In the genomic region with DNA sequence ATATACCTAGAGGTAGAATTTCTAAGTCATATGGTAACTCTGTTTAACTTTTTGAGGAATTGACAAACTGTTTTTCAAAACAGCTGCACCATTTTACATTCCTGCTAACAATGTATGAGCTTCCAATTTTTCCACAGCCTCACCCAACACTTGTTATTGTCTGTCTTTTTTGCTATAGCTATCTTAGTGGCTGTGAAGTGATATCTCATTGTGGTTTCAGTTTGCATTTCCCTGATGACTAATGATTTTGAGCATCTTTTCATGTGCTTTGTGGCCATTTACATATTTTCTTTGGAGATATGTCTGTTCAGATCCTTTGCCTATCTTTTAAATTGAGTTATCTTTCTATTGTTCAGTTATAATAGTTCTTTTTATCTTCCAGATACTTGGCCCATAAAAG, we compare ENCODE assay signal across 19 cellular contexts.
DNase-seq lines count a peak whose midpoint lies in the region; ATAC-seq, FAIRE-seq and TF ChIP-seq lines count a peak whose summit lies in the region.
"Had no signal": no experiment of that assay in that cellular context is flagged by ENCODE, and none has a peak within 500 bp of the region (broad histone marks: within the 10 kb centered on the region; RNA-seq: fewer than 3 reads in every experiment).

No MANE protein-coding gene starts in this region.

- no peaks in the 10 kb centered on the region for H3K36me3 ChIP-seq in SK-N-SH (replicated peaks in 1 of 2; ENCODE audit: control insufficient read depth in 1 of 2, insufficient read depth in 2 of 2, low read length in 1 of 2)
- no peaks in the 10 kb centered on the region for H3K36me3 ChIP-seq in bronchial epithelial cell (ENCODE audit: control insufficient read depth, insufficient read depth, low read length)
- H3K36me3 ChIP-seq in left lung = no peaks in the 10 kb centered on the region
- H3K36me3 ChIP-seq: BLaER1 treated with 17β-estradiol and CSF1 and Interleukin-3, amounts not matched to agents 10 nM and 100 nM; sigmoid colon had no signal

- no peak for FAIRE-seq in bronchial epithelial cell (lab: Jason Lieb, UNC)

- H3K9ac ChIP-seq in SK-N-SH = no peak overlapping the region
- H3K9ac ChIP-seq: BLaER1 treated with 17β-estradiol and CSF1 and Interleukin-3, amounts not matched to agents 10 nM and 100 nM had no signal

- H3K79me2 ChIP-seq in SK-N-SH (ENCODE audit: insufficient read depth) = no peaks in the 10 kb centered on the region

- TF ChIP-seq CTCF in SK-N-SH (IDR thresholded peaks at IDR 0.05) = no peak
- TF ChIP-seq CTCF in bronchial epithelial cell (IDR thresholded peaks at IDR 0.05; ENCODE audit: insufficient read depth, low read length, severe bottlenecking) = no peak
- TF ChIP-seq CTCF in left lung (IDR thresholded peaks at IDR 0.05) = no peak

- H3K4me3 ChIP-seq in SK-N-SH (ENCODE audit: low read depth in 2 of 2, low read length in 1 of 2) = no peak overlapping the region
- H3K4me3 ChIP-seq in bronchial epithelial cell (ENCODE audit: low read depth, low read length) = no peak overlapping the region
- H3K4me3 ChIP-seq in skeletal muscle cell (ENCODE audit: low read depth, low read length) = no peak overlapping the region
- H3K4me3 ChIP-seq in left lung = no peak overlapping the region
- H3K4me3 ChIP-seq: BLaER1 treated with 17β-estradiol and CSF1 and Interleukin-3, amounts not matched to agents 10 nM and 100 nM; sigmoid colon had no signal

- no peaks in the 10 kb centered on the region for H4K20me1 ChIP-seq in SK-N-SH (ENCODE audit: insufficient read depth)
- H4K20me1 ChIP-seq: BLaER1 treated with 17β-estradiol and CSF1 and Interleukin-3, amounts not matched to agents 10 nM and 100 nM had no signal

- no peak for TF ChIP-seq EP300 in SK-N-SH (IDR thresholded peaks at IDR 0.05; ENCODE audit: borderline replicate concordance in 1 of 2, low read depth in 1 of 2, low read length in 1 of 2)

- H3F3A ChIP-seq in SK-N-SH (replicated peaks; ENCODE audit: insufficient read depth) = no peaks in the 10 kb centered on the region

- DNase-seq in SK-N-SH (no peak), NCI-H226 (peak; percentile 64), bronchial epithelial cell (ENCODE audit: low read depth) (peak; percentile 4), skeletal muscle cell (ENCODE audit: low read depth) (peak; percentile 28), left lung (no peak), hypothalamus (lab: John Stamatoyannopoulos, UW) (no peak)
- DNase-seq: 8988T; activated effector memory CD4-positive, alpha-beta T cell treated with anti-CD3 and anti-CD28 coated beads, Interleukin-2, amount 50 U/mL, for 16 hours; aorta; DMS153; hippocampal formation; Kasumi-1; left cardiac atrium; NCI-H510A treated with DMSO at 0.1 percent for 48 hours; sigmoid colon had no signal

- no peaks in the 10 kb centered on the region for H3K9me2 ChIP-seq in SK-N-SH

- H3K4me2 ChIP-seq in SK-N-SH = no peak overlapping the region
- H3K4me2 ChIP-seq: BLaER1 treated with 17β-estradiol and CSF1 and Interleukin-3, amounts not matched to agents 10 nM and 100 nM had no signal

- no peak overlapping the region for H2AFZ ChIP-seq in SK-N-SH (ENCODE audit: low read depth)

- H3K9me3 ChIP-seq in SK-N-SH (no peaks in the 10 kb centered on the region), left lung (no peaks in the 10 kb centered on the region)
- H3K9me3 ChIP-seq: BLaER1 treated with 17β-estradiol and CSF1 and Interleukin-3, amounts not matched to agents 10 nM and 100 nM; sigmoid colon had no signal

- H3K27me3 ChIP-seq in SK-N-SH (ENCODE audit: insufficient read depth) (no peaks in the 10 kb centered on the region), bronchial epithelial cell (ENCODE audit: control insufficient read depth, insufficient read depth, low read length) (no peaks in the 10 kb centered on the region), left lung (no peaks in the 10 kb centered on the region)
- H3K27me3 ChIP-seq: BLaER1 treated with 17β-estradiol and CSF1 and Interleukin-3, amounts not matched to agents 10 nM and 100 nM; sigmoid colon had no signal

- no peak for ATAC-seq in SK-N-SH treated with all-trans-retinoic acid at 6 μM for 48 hours
- no peak for ATAC-seq in HG03159 (IDR thresholded peaks at IDR 0.05; ENCODE audit: unreplicated experiment)
- no peak for ATAC-seq in left lung
- ATAC-seq: HCT116, left cardiac atrium had no signal

- CTCF ChIA-PET in SK-N-SH (lab: Yijun Ruan, JAX) = no interaction called here

- POLR2A ChIA-PET in SK-N-SH (lab: Yijun Ruan, JAX) = no interaction called here

- H3K27ac ChIP-seq in SK-N-SH (ENCODE audit: low read depth in 2 of 2, low read length in 1 of 2) (no peak overlapping the region), left lung (no peak overlapping the region)
- H3K27ac ChIP-seq: BLaER1 treated with 17β-estradiol and CSF1 and Interleukin-3, amounts not matched to agents 10 nM and 100 nM; sigmoid colon had no signal

- no peak for TF ChIP-seq RAD21 in SK-N-SH (IDR thresholded peaks at IDR 0.05; ENCODE audit: low read length)

- H3K4me1 ChIP-seq in SK-N-SH (ENCODE audit: control insufficient read depth in 1 of 2, insufficient read depth in 2 of 2, low read depth in 1 of 2, low read length in 1 of 2) = peaks cover 0 to 6% of the 10 kb centered on the region in 2 experiments; a peak in 2 of 4 replicates
- no peaks in the 10 kb centered on the region for H3K4me1 ChIP-seq in left lung
- H3K4me1 ChIP-seq: BLaER1 treated with 17β-estradiol and CSF1 and Interleukin-3, amounts not matched to agents 10 nM and 100 nM; sigmoid colon had no signal

- intact Hi-C loops in left lung (cut with DNase I) = no loop called here

TF ChIP-seq in SK-N-SH, 30 proteins besides CTCF, POLR2A, EP300 and RAD21:
- TF ChIP-seq JUND (IDR thresholded peaks at IDR 0.05) (0 out of 2 replicates have a peak, but pooled peaks have one; percentile 4), SMC3 (IDR thresholded peaks at IDR 0.05; ENCODE audit: low read depth, low read length) (no peak)

TF ChIP-seq in SK-N-SH treated with all-trans-retinoic acid at 6 μM for 48 hours, 23 proteins besides CTCF, POLR2A, EP300 and RAD21:
- no peak for TF ChIP-seq CSDC2 (CRISPR knock-in tag; IDR thresholded peaks at IDR 0.05)
- TF ChIP-seq ZFP30 (CRISPR knock-in tag; IDR thresholded peaks at IDR 0.05) = no peak
- TF ChIP-seq ARNTL (CRISPR knock-in tag; IDR thresholded peaks at IDR 0.05; ENCODE audit: borderline replicate concordance, low read depth) = no peak
- TF ChIP-seq TCF4 (CRISPR knock-in tag; IDR thresholded peaks at IDR 0.05; ENCODE audit: borderline replicate concordance) = no peak
- TF ChIP-seq, protein P1, sequence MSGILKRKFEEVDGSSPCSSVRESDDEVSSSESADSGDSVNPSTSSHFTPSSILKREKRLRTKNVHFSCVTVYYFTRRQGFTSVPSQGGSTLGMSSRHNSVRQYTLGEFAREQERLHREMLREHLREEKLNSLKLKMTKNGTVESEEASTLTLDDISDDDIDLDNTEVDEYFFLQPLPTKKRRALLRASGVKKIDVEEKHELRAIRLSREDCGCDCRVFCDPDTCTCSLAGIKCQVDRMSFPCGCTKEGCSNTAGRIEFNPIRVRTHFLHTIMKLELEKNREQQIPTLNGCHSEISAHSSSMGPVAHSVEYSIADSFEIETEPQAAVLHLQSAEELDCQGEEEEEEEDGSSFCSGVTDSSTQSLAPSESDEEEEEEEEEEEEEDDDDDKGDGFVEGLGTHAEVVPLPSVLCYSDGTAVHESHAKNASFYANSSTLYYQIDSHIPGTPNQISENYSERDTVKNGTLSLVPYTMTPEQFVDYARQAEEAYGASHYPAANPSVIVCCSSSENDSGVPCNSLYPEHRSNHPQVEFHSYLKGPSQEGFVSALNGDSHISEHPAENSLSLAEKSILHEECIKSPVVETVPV (CRISPR knock-in tag; IDR thresholded peaks at IDR 0.05) = no peak
- TF ChIP-seq, protein P2, sequence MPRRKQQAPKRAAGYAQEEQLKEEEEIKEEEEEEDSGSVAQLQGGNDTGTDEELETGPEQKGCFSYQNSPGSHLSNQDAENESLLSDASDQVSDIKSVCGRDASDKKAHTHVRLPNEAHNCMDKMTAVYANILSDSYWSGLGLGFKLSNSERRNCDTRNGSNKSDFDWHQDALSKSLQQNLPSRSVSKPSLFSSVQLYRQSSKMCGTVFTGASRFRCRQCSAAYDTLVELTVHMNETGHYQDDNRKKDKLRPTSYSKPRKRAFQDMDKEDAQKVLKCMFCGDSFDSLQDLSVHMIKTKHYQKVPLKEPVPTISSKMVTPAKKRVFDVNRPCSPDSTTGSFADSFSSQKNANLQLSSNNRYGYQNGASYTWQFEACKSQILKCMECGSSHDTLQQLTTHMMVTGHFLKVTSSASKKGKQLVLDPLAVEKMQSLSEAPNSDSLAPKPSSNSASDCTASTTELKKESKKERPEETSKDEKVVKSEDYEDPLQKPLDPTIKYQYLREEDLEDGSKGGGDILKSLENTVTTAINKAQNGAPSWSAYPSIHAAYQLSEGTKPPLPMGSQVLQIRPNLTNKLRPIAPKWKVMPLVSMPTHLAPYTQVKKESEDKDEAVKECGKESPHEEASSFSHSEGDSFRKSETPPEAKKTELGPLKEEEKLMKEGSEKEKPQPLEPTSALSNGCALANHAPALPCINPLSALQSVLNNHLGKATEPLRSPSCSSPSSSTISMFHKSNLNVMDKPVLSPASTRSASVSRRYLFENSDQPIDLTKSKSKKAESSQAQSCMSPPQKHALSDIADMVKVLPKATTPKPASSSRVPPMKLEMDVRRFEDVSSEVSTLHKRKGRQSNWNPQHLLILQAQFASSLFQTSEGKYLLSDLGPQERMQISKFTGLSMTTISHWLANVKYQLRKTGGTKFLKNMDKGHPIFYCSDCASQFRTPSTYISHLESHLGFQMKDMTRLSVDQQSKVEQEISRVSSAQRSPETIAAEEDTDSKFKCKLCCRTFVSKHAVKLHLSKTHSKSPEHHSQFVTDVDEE (CRISPR knock-in tag; IDR thresholded peaks at IDR 0.05) = no peak

Comparison
In these comparisons a context has a peak if more than half of its experiments do, and no peak if none do; other contexts are left out.
1. DNase-seq: peak in NCI-H226 (single experiment), bronchial epithelial cell (single experiment) and skeletal muscle cell (single experiment); none in SK-N-SH (single experiment), left lung (0 of 2) and hypothalamus (0 of 51).